Comparison of ENCODE assay signal across 18 cellular contexts in genomic region chr18:7839548-7839947, GRCh38.
DNase-seq lines count a peak whose midpoint lies in the region; ATAC-seq, FAIRE-seq and TF ChIP-seq lines count a peak whose summit lies in the region.
"Had no signal": no experiment of that assay in that cellular context is flagged by ENCODE, and none has a peak within 500 bp of the region (broad histone marks: within the 10 kb centered on the region; RNA-seq: fewer than 3 reads in every experiment).

No MANE protein-coding gene starts in this region.

- H3K4me1 ChIP-seq in trophoblast cell (ENCODE audit: control insufficient read depth in 1 of 2, insufficient read depth in 2 of 2, low read length in 2 of 2) (peaks cover 0 to 3% of the 10 kb centered on the region in 2 experiments), upper lobe of right lung (no peaks in the 10 kb centered on the region)
- H3K4me1 ChIP-seq: Caco-2, HAP-1 had no signal

- H3K79me2 ChIP-seq in trophoblast cell (ENCODE audit: control insufficient read depth, insufficient read depth, low read length, poor library complexity) = peaks cover 3% of the 10 kb centered on the region

- H3K9me3 Mint-ChIP-seq in activated CD4-positive, alpha-beta T cell treated with anti-CD3 and anti-CD28 coated beads for 36 hours (ENCODE audit: low read depth) = peaks cover 5% of the 10 kb centered on the region

- H3K27ac ChIP-seq in trophoblast cell (ENCODE audit: low read depth, low read length) (no peak overlapping the region), upper lobe of right lung (no peak overlapping the region)
- H3K27ac ChIP-seq: 22Rv1, A549, C4-2B had no signal

- POLR2A ChIA-PET in activated CD4-positive, alpha-beta T cell treated with anti-CD3 and anti-CD28 coated beads for 36 hours (lab: Charles Lee) = no interaction called here

- ATAC-seq in Right ventricle myocardium superior (ENCODE audit: poor library complexity) = peak; percentile 28
- peak; percentile 14 for ATAC-seq in upper lobe of right lung
- ATAC-seq in activated CD4-positive, alpha-beta T cell treated with anti-CD3 and anti-CD28 coated beads for 36 hours = no peak
- ATAC-seq: A549 had no signal

- no peak overlapping the region for H2AK5ac ChIP-seq in trophoblast cell (ENCODE audit: low read length)

- FAIRE-seq in bronchial epithelial cell (lab: Jason Lieb, UNC) = peak; percentile 43
- FAIRE-seq: A549, D721Med, G401.6, GM12891, GM19239 had no signal

- H4K91ac ChIP-seq in trophoblast cell (ENCODE audit: low read depth, low read length) = no peak overlapping the region

- no peak overlapping the region for H3K4me2 ChIP-seq in trophoblast cell (ENCODE audit: low read length)
- H3K4me2 ChIP-seq: A549 had no signal

- H3K27ac Mint-ChIP-seq in activated CD4-positive, alpha-beta T cell treated with anti-CD3 and anti-CD28 coated beads for 36 hours = no peak overlapping the region
- H3K27ac Mint-ChIP-seq: CD4-positive, alpha-beta T cell had no signal

- peak overlapping the region; percentile 52 for H3K18ac ChIP-seq in trophoblast cell (ENCODE audit: low read length)

- H2BK5ac ChIP-seq in trophoblast cell (ENCODE audit: low read depth, low read length, poor library complexity) = no peak overlapping the region

- intact Hi-C loops in Right ventricle myocardium superior (cut with DNase I) (no loop called here), cardiac septum (cut with DNase I) (no loop called here), upper lobe of right lung (cut with DNase I) (no loop called here)
- intact Hi-C loops in activated CD4-positive, alpha-beta T cell treated with anti-CD3 and anti-CD28 coated beads for 36 hours (cut with DNase I, micrococcal nuclease) = no loop called here

- H2BK120ac ChIP-seq in trophoblast cell (ENCODE audit: insufficient read depth, low read length, poor library complexity) = no peak overlapping the region

- peak overlapping the region; percentile 51 for H3K4ac ChIP-seq in trophoblast cell (ENCODE audit: low read depth, low read length)

- H2AFZ ChIP-seq in trophoblast cell (ENCODE audit: insufficient read depth, low read length, poor library complexity) = no peak overlapping the region

- no peaks in the 10 kb centered on the region for H3K36me3 Mint-ChIP-seq in activated CD4-positive, alpha-beta T cell treated with anti-CD3 and anti-CD28 coated beads for 36 hours (ENCODE audit: low read depth)

- H3K36me3 ChIP-seq in bronchial epithelial cell (ENCODE audit: control insufficient read depth, insufficient read depth, low read length) (no peaks in the 10 kb centered on the region), trophoblast cell (ENCODE audit: control insufficient read depth in 1 of 2, insufficient read depth in 2 of 2, low read length in 2 of 2) (peaks cover 0 to 2% of the 10 kb centered on the region in 2 experiments), upper lobe of right lung (no peaks in the 10 kb centered on the region)
- H3K36me3 ChIP-seq: HAP-1 had no signal

- H4K12ac ChIP-seq in trophoblast cell (ENCODE audit: low read depth, low read length) = peak overlapping the region; percentile 43

- H3K4me3 Mint-ChIP-seq in activated CD4-positive, alpha-beta T cell treated with anti-CD3 and anti-CD28 coated beads for 36 hours = no peak overlapping the region
- H3K4me3 Mint-ChIP-seq: CD4-positive, alpha-beta T cell had no signal

- no peak overlapping the region for H3K9ac ChIP-seq in trophoblast cell (ENCODE audit: low read length)

- H3K4me1 Mint-ChIP-seq in activated CD4-positive, alpha-beta T cell treated with anti-CD3 and anti-CD28 coated beads for 36 hours = peaks cover 7% of the 10 kb centered on the region

- H3K27me3 Mint-ChIP-seq in activated CD4-positive, alpha-beta T cell treated with anti-CD3 and anti-CD28 coated beads for 36 hours = no peaks in the 10 kb centered on the region
- H3K27me3 Mint-ChIP-seq: CD4-positive, alpha-beta T cell had no signal

- CTCF ChIA-PET in activated CD4-positive, alpha-beta T cell treated with anti-CD3 and anti-CD28 coated beads for 36 hours (lab: Charles Lee) = interaction anchor here (0.7 to 1.1 kb wide), 2 partner anchors 11 to 19 kb away, joined by 3 read pairs; no protein-coding TSS in a partner anchor

- H3K14ac ChIP-seq in trophoblast cell (ENCODE audit: low read length) = no peak overlapping the region

- WGBS in trophoblast cell (ENCODE audit: extremely low coverage, insufficient coverage, insufficient read length) = no CpG with 5 or more reads among the region's 2 CpGs

- no peak overlapping the region for H2BK12ac ChIP-seq in trophoblast cell (ENCODE audit: low read length)

- H3K79me1 ChIP-seq in trophoblast cell (ENCODE audit: low read length) = no peaks in the 10 kb centered on the region

- TF ChIP-seq CTCF in bronchial epithelial cell (IDR thresholded peaks at IDR 0.05; ENCODE audit: insufficient read depth, low read length, severe bottlenecking) = no peak
- no peak for TF ChIP-seq CTCF in upper lobe of right lung (IDR thresholded peaks at IDR 0.05)

- H3K23ac ChIP-seq in trophoblast cell (ENCODE audit: low read length) = no peak overlapping the region

- no peak for DNase-seq in Right ventricle myocardium superior
- DNase-seq in cardiac septum (ENCODE audit: low spot score) = no peak
- DNase-seq in bronchial epithelial cell (ENCODE audit: low read depth) = no peak
- DNase-seq in trophoblast cell = no peak
- no peak for DNase-seq in upper lobe of right lung
- no peak for DNase-seq in inferior parietal cortex (ENCODE audit: extremely low spot score)
- DNase-seq in activated CD4-positive, alpha-beta T cell treated with anti-CD3 and anti-CD28 coated beads for 36 hours = no peak
- DNase-seq: AML-193; Caco-2; CD4-positive, alpha-beta T cell had no signal

- H3K4me3 ChIP-seq in bronchial epithelial cell (ENCODE audit: low read depth, low read length) (no peak overlapping the region), trophoblast cell (ENCODE audit: low read depth, low read length) (no peak overlapping the region), upper lobe of right lung (no peak overlapping the region)
- H3K4me3 ChIP-seq: A549, HAP-1 had no signal

- H4K8ac ChIP-seq in trophoblast cell (ENCODE audit: low read depth, low read length) = peak overlapping the region; percentile 20

- peaks cover 2% of the 10 kb centered on the region for H3K9me3 ChIP-seq in trophoblast cell (ENCODE audit: insufficient read depth, low read depth, low read length)
- H3K9me3 ChIP-seq in upper lobe of right lung = peaks cover 3% of the 10 kb centered on the region
- H3K9me3 ChIP-seq: HAP-1 had no signal

- H3K27me3 ChIP-seq in bronchial epithelial cell (ENCODE audit: control insufficient read depth, insufficient read depth, low read length) = no peaks in the 10 kb centered on the region
- no peaks in the 10 kb centered on the region for H3K27me3 ChIP-seq in trophoblast cell (ENCODE audit: insufficient read depth, low read length)
- H3K27me3 ChIP-seq in upper lobe of right lung = no peaks in the 10 kb centered on the region
